Comparison of ENCODE assay signal across 19 cellular contexts in the genomic region with DNA sequence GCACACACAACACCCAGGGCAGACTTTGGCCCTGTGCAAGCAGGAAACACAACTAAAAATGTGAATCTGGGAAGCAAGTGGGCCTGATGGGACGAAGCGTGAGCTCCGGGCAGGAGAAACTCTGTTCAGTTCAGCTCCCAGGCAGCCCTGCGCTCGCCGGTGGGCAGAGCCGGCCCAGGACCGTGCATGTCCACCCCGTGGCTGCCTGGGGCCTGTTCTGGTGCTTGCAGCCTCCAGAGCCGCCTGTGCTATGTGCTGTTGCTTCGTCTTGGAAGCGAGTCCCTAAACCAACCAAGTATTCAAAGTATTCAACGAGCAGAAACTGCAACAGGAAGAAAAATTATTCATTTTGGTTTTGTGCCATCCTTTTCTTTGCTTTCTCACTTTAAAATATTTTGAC. TPM values are rescaled to one million over a fixed set of nuclear protein-coding genes. Genes with fewer than 3 reads are reported as not detected.
DNase-seq lines count a peak whose midpoint lies in the region; ATAC-seq and TF ChIP-seq lines count a peak whose summit lies in the region.
"Had no signal": no experiment of that assay in that cellular context is flagged by ENCODE, and none has a peak within 500 bp of the region (broad histone marks: within the 10 kb centered on the region; RNA-seq: fewer than 3 reads in every experiment).

No MANE protein-coding gene starts in this region.

- intact Hi-C loops in left ventricle myocardium inferior (cut with micrococcal nuclease): no loop called here
- intact Hi-C loops in upper lobe of right lung (cut with DNase I): no loop called here

- peak; percentile 12 for DNase-seq in activated CD4-positive, CD25-positive, alpha-beta regulatory T cell treated with anti-CD3 and anti-CD28 coated beads, Interleukin-2, amount 50 U/mL, for 72 hours
- no peak for DNase-seq in activated CD4-positive, CD25-positive, alpha-beta regulatory T cell (lab: John Stamatoyannopoulos, UW)
- DNase-seq in left ventricle myocardium inferior (no peak), osteoblast (ENCODE audit: insufficient read length, low spot score, missing footprints) (peak; percentile 81), upper lobe of right lung (peak; percentile 64), foreskin melanocyte (no peak)
- DNase-seq: CD4-positive, CD25-positive, alpha-beta regulatory T cell; mammary epithelial cell; NCI-H187; NCI-H510A treated with DMSO at 0.1 percent for 48 hours; PC-3; SW 1271 had no signal

- H3K27ac ChIP-seq in left ventricle myocardium inferior (replicated peaks): peak overlapping the region; percentile 98
- H3K27ac ChIP-seq in osteoblast (ENCODE audit: low read depth, low read length): no peak overlapping the region
- peak overlapping the region; percentile 1 for H3K27ac ChIP-seq in upper lobe of right lung
- H3K27ac ChIP-seq: 22Rv1, neutrophil had no signal

- no peak overlapping the region for H3K4me3 ChIP-seq in left ventricle myocardium inferior
- H3K4me3 ChIP-seq in osteoblast (ENCODE audit: insufficient read depth, low read length): no peak overlapping the region
- H3K4me3 ChIP-seq in upper lobe of right lung: no peak overlapping the region

- H3K36me3 ChIP-seq in left ventricle myocardium inferior (peaks cover 8% of the 10 kb centered on the region), osteoblast (ENCODE audit: insufficient read depth, low read length) (no peaks in the 10 kb centered on the region), upper lobe of right lung (no peaks in the 10 kb centered on the region)
- H3K36me3 ChIP-seq: neutrophil had no signal

- H3K79me2 ChIP-seq in osteoblast (ENCODE audit: insufficient read depth, low read length): no peaks in the 10 kb centered on the region

- H3K27me3 ChIP-seq in left ventricle myocardium inferior (ENCODE audit: low read depth) (no peaks in the 10 kb centered on the region), osteoblast (ENCODE audit: insufficient read depth, low read length) (no peaks in the 10 kb centered on the region), upper lobe of right lung (no peaks in the 10 kb centered on the region)
- H3K27me3 ChIP-seq: neutrophil had no signal

- no peak for TF ChIP-seq CTCF in left ventricle myocardium inferior (IDR thresholded peaks at IDR 0.05; ENCODE audit: borderline replicate concordance)
- no peak for TF ChIP-seq CTCF in osteoblast (IDR thresholded peaks at IDR 0.05; ENCODE audit: extremely low read depth, low read depth, low read length)
- no peak for TF ChIP-seq CTCF in upper lobe of right lung (IDR thresholded peaks at IDR 0.05)

- H3K9me3 ChIP-seq in left ventricle myocardium inferior (replicated peaks) (no peaks in the 10 kb centered on the region), osteoblast (ENCODE audit: low read depth, low read length) (no peaks in the 10 kb centered on the region), upper lobe of right lung (no peaks in the 10 kb centered on the region)
- H3K9me3 ChIP-seq: neutrophil had no signal

- H4K20me1 ChIP-seq in osteoblast (ENCODE audit: insufficient read depth, low read length): no peaks in the 10 kb centered on the region

- H3K4me1 ChIP-seq in left ventricle myocardium inferior: peaks cover 56% of the 10 kb centered on the region
- H3K4me1 ChIP-seq in osteoblast (ENCODE audit: insufficient read depth, low read length): no peaks in the 10 kb centered on the region
- peaks cover 12% of the 10 kb centered on the region for H3K4me1 ChIP-seq in upper lobe of right lung

- no peak overlapping the region for H2AFZ ChIP-seq in osteoblast (ENCODE audit: low read length)

- no peak overlapping the region for H3K4me2 ChIP-seq in osteoblast (ENCODE audit: insufficient read depth, low read length)

- ATAC-seq in upper lobe of right lung (peak; percentile 49), GM21529 (IDR thresholded peaks at IDR 0.05; ENCODE audit: unreplicated experiment) (no peak), GM21381 (IDR thresholded peaks at IDR 0.05; ENCODE audit: unreplicated experiment) (no peak)
- ATAC-seq: activated naive CD4-positive, alpha-beta T cell treated with anti-CD3 and anti-CD28 coated beads, Interleukin-2, amount 50 U/mL, for 72 hours; PC-3 had no signal

RNA-seq across cellular contexts. Expression of a gene that starts 45.9 kb away (rescaled TPM):
- total RNA-seq in left ventricle myocardium inferior (17.5 TPM), osteoblast (not detected in 2 replicates), upper lobe of right lung (4.5 TPM)
- total RNA-seq: CD4-positive, CD25-positive, alpha-beta regulatory T cell; epithelial cell of proximal tubule; LHCN-M2; mammary epithelial cell; PC-3 had no signal

Comparison
In these comparisons a context has a peak if more than half of its experiments do, and no peak if none do; other contexts are left out.
1. DNase-seq: peak in activated CD4-positive, CD25-positive, alpha-beta regulatory T cell treated with anti-CD3 and anti-CD28 coated beads, Interleukin-2, amount 50 U/mL, for 72 hours (single experiment), osteoblast (single experiment) and upper lobe of right lung (single experiment); none in activated CD4-positive, CD25-positive, alpha-beta regulatory T cell (0 of 4), left ventricle myocardium inferior (single experiment) and foreskin melanocyte (single experiment).